1 cellular context compared by ENCODE assay signal in the genomic region with DNA sequence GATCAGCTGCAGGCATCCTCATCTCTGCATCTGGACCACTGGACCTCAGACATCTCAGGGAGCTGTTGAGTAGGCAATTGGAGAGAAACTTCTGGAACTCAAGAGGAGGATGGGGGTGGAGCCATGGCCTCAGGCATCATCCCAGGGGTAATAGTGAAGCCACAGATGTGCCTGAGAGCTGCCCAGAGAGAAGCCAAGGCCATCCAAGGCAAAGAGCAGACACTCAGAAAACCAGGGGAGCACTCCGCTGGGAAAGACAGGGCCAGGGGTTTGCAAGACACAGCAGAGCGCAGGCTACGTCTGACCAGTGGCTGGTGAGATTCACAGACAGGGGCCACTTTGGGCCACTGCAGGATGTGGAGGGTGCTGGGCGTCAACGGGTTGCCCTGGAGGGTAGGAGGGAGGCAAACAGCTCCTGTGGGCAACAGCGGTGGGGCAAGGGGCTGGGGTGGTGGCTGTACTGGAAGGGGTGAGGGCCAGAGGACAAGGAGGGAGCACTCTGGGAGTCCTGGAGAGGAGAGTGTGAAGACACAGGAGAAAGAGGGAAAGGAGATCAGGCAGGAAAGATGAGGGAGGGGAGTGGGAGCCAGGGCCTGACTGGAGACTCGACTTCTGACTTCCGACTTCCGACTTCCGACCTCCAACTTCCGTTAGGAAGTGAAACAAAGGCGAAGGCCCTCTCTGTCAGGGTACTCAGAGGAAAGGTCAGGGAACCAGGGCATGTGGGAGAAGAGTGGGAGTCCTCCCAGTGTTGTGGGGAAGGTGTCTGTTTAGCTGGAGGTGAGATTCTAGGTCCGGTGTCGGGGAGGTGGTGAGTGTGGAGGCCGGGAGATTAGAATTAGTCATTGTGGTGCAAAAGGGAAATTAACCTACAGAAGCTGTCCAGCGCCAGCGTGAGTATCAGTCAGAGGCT.
TF ChIP-seq lines count a peak whose summit lies in the region.

No MANE protein-coding gene starts in this region.

TF ChIP-seq in K562, 482 proteins besides CTCF, POLR2A, EP300 and RAD21 (continued from another document and continues in another):
- no peak for TF ChIP-seq POLR2AphosphoS2 (IDR thresholded peaks at IDR 0.05; ENCODE audit: low read length)
- TF ChIP-seq PRPF4 (IDR thresholded peaks at IDR 0.05; ENCODE audit: insufficient read depth, low read depth, low read length, poor library complexity, severe bottlenecking), result no peak
- TF ChIP-seq, protein P1, sequence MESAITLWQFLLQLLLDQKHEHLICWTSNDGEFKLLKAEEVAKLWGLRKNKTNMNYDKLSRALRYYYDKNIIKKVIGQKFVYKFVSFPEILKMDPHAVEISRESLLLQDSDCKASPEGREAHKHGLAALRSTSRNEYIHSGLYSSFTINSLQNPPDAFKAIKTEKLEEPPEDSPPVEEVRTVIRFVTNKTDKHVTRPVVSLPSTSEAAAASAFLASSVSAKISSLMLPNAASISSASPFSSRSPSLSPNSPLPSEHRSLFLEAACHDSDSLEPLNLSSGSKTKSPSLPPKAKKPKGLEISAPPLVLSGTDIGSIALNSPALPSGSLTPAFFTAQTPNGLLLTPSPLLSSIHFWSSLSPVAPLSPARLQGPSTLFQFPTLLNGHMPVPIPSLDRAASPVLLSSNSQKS (CRISPR knock-in tag; IDR thresholded peaks at IDR 0.05), result no peak
- TF ChIP-seq ZBTB8A (IDR thresholded peaks at IDR 0.05; ENCODE audit: partially characterized antibody), result no peak
- TF ChIP-seq FIP1L1 (IDR thresholded peaks at IDR 0.05; ENCODE audit: low read depth, low read length, poor library complexity, severe bottlenecking), result no peak
- TF ChIP-seq NCOA6 (IDR thresholded peaks at IDR 0.05), result no peak
- TF ChIP-seq NR3C1 (CRISPR knock-in tag; IDR thresholded peaks at IDR 0.05), result no peak
- peak; percentile 85 for TF ChIP-seq ZNF766 (CRISPR knock-in tag; conservative IDR thresholded peaks at IDR 0.05)
- no peak for TF ChIP-seq ZNF282 (CRISPR knock-in tag; IDR thresholded peaks at IDR 0.05)
- TF ChIP-seq HDAC1 (IDR thresholded peaks at IDR 0.05), result peak in 1 of 2 experiments; percentile 92; a peak in 2 of 4 replicates
- no peak for TF ChIP-seq ZNF347 (CRISPR knock-in tag; IDR thresholded peaks at IDR 0.05; ENCODE audit: low read depth)
- no peak for TF ChIP-seq RBBP5 (IDR thresholded peaks at IDR 0.05; ENCODE audit: borderline replicate concordance, insufficient read depth, low read length, poor library complexity, severe bottlenecking)
- TF ChIP-seq CBX5 (IDR thresholded peaks at IDR 0.05; ENCODE audit: borderline replicate concordance, low read depth), result peak; percentile 6
- no peak for TF ChIP-seq ZNF165 (CRISPR knock-in tag; IDR thresholded peaks at IDR 0.05; ENCODE audit: borderline replicate concordance)
- peak; percentile 72 for TF ChIP-seq HDAC3 (IDR thresholded peaks at IDR 0.05; ENCODE audit: borderline replicate concordance, partially characterized antibody)
- peak; percentile 88 for TF ChIP-seq ELF4 (CRISPR knock-in tag; IDR thresholded peaks at IDR 0.05)
- no peak for TF ChIP-seq TEAD2 (tag; IDR thresholded peaks at IDR 0.05)
- no peak for TF ChIP-seq TGIF2 (CRISPR knock-in tag; IDR thresholded peaks at IDR 0.05)
- no peak for TF ChIP-seq ZNF146 (CRISPR knock-in tag; IDR thresholded peaks at IDR 0.05; ENCODE audit: unreplicated experiment)
- no peak for TF ChIP-seq GABPB2 (CRISPR knock-in tag; conservative IDR thresholded peaks at IDR 0.05)
- peak; percentile 86 to 91 for TF ChIP-seq KDM1A (IDR thresholded peaks at IDR 0.05)
- TF ChIP-seq ZNF79 (CRISPR knock-in tag; IDR thresholded peaks at IDR 0.05; ENCODE audit: low read depth), result no peak
- peak; percentile 45; the same call in 1 of the 2 replicates for TF ChIP-seq ESRRA (IDR thresholded peaks at IDR 0.05; ENCODE audit: borderline replicate concordance, low read depth)
- peak; percentile 74; the same call in 1 of the 2 replicates for TF ChIP-seq ZNF12 (CRISPR knock-in tag; IDR thresholded peaks at IDR 0.05)
- TF ChIP-seq ETV5 (CRISPR knock-in tag; IDR thresholded peaks at IDR 0.05; ENCODE audit: low read depth), result peak; percentile 97
- TF ChIP-seq NELFE (IDR thresholded peaks at IDR 0.05; ENCODE audit: insufficient read depth, insufficient read length), result no peak
- TF ChIP-seq SMC3 (conservative IDR thresholded peaks at IDR 0.05; ENCODE audit: insufficient read depth, low read depth, low read length), result no peak
- TF ChIP-seq ATF7 (IDR thresholded peaks at IDR 0.05), result peak; percentile 69
- no peak for TF ChIP-seq PTBP1 (IDR thresholded peaks at IDR 0.05; ENCODE audit: low read depth, low read length)
- no peak for TF ChIP-seq CSDE1 (IDR thresholded peaks at IDR 0.05)
- TF ChIP-seq SAP30 (IDR thresholded peaks at IDR 0.05; ENCODE audit: borderline replicate concordance, insufficient read depth, low read depth, low read length, poor library complexity, severe bottlenecking), result no peak
- peak; percentile 98 for TF ChIP-seq SMARCE1 (IDR thresholded peaks at IDR 0.05)
- no peak for TF ChIP-seq TAF15 (IDR thresholded peaks at IDR 0.05; ENCODE audit: low read depth, low read length)
- TF ChIP-seq TAF9B (IDR thresholded peaks at IDR 0.05; ENCODE audit: partially characterized antibody), result no peak
- TF ChIP-seq DNMT1 (IDR thresholded peaks at IDR 0.05), result no peak
- no peak for TF ChIP-seq GTF2F1 (IDR thresholded peaks at IDR 0.05; ENCODE audit: low read depth, low read length)
- TF ChIP-seq HDGF (IDR thresholded peaks at IDR 0.05), result peak; percentile 71
- TF ChIP-seq, protein P2, sequence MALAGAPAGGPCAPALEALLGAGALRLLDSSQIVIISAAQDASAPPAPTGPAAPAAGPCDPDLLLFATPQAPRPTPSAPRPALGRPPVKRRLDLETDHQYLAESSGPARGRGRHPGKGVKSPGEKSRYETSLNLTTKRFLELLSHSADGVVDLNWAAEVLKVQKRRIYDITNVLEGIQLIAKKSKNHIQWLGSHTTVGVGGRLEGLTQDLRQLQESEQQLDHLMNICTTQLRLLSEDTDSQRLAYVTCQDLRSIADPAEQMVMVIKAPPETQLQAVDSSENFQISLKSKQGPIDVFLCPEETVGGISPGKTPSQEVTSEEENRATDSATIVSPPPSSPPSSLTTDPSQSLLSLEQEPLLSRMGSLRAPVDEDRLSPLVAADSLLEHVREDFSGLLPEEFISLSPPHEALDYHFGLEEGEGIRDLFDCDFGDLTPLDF (CRISPR knock-in tag; IDR thresholded peaks at IDR 0.05), result no peak
- TF ChIP-seq TCF7L2 (IDR thresholded peaks at IDR 0.05; ENCODE audit: low read depth, low read length), result no peak
- no peak for TF ChIP-seq RBM22 (IDR thresholded peaks at IDR 0.05; ENCODE audit: low read depth, low read length, poor library complexity, severe bottlenecking)
- TF ChIP-seq ZNF316 (IDR thresholded peaks at IDR 0.05), result no peak; the same call in 1 of the 2 replicates
- TF ChIP-seq KDM2B (CRISPR knock-in tag; IDR thresholded peaks at IDR 0.05), result no peak
- TF ChIP-seq DPF2 (IDR thresholded peaks at IDR 0.05), result peak; percentile 98
- TF ChIP-seq ZKSCAN3 (CRISPR knock-in tag; IDR thresholded peaks at IDR 0.05), result no peak
- no peak for TF ChIP-seq IRF2 (CRISPR knock-in tag; IDR thresholded peaks at IDR 0.05)
- no peak for TF ChIP-seq HOXB6 (CRISPR knock-in tag; IDR thresholded peaks at IDR 0.05; ENCODE audit: borderline replicate concordance)
- TF ChIP-seq ZFP30 (CRISPR knock-in tag; IDR thresholded peaks at IDR 0.05; ENCODE audit: borderline replicate concordance), result no peak
- TF ChIP-seq BCL6 (CRISPR knock-in tag; IDR thresholded peaks at IDR 0.05), result no peak
- TF ChIP-seq, protein P3, sequence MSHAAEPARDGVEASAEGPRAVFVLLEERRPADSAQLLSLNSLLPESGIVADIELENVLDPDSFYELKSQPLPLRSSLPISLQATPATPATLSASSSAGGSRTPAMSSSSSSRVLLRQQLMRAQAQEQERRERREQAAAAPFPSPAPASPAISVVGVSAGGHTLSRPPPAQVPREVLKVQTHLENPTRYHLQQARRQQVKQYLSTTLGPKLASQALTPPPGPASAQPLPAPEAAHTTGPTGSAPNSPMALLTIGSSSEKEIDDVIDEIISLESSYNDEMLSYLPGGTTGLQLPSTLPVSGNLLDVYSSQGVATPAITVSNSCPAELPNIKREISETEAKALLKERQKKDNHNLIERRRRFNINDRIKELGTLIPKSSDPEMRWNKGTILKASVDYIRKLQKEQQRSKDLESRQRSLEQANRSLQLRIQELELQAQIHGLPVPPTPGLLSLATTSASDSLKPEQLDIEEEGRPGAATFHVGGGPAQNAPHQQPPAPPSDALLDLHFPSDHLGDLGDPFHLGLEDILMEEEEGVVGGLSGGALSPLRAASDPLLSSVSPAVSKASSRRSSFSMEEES (CRISPR knock-in tag; IDR thresholded peaks at IDR 0.05), result no peak
- no peak for TF ChIP-seq SP2 (IDR thresholded peaks at IDR 0.05; ENCODE audit: extremely low read depth, low read depth, low read length, poor library complexity, severe bottlenecking)
- TF ChIP-seq KLF10 (CRISPR knock-in tag; IDR thresholded peaks at IDR 0.05), result no peak
- TF ChIP-seq, protein P4, sequence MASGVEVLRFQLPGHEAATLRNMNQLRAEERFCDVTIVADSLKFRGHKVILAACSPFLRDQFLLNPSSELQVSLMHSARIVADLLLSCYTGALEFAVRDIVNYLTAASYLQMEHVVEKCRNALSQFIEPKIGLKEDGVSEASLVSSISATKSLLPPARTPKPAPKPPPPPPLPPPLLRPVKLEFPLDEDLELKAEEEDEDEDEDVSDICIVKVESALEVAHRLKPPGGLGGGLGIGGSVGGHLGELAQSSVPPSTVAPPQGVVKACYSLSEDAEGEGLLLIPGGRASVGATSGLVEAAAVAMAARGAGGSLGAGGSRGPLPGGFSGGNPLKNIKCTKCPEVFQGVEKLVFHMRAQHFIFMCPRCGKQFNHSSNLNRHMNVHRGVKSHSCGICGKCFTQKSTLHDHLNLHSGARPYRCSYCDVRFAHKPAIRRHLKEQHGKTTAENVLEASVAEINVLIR (CRISPR knock-in tag; IDR thresholded peaks at IDR 0.05), result no peak
- peak; percentile 90 for TF ChIP-seq NCOA1 (IDR thresholded peaks at IDR 0.05; ENCODE audit: low read depth)
- TF ChIP-seq, protein P5, sequence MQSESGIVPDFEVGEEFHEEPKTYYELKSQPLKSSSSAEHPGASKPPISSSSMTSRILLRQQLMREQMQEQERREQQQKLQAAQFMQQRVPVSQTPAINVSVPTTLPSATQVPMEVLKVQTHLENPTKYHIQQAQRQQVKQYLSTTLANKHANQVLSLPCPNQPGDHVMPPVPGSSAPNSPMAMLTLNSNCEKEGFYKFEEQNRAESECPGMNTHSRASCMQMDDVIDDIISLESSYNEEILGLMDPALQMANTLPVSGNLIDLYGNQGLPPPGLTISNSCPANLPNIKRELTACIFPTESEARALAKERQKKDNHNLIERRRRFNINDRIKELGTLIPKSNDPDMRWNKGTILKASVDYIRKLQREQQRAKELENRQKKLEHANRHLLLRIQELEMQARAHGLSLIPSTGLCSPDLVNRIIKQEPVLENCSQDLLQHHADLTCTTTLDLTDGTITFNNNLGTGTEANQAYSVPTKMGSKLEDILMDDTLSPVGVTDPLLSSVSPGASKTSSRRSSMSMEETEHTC (IDR thresholded peaks at IDR 0.05), result no peak
- TF ChIP-seq POLR3G (IDR thresholded peaks at IDR 0.05; ENCODE audit: extremely low read depth, insufficient read length, insufficient replicate concordance), result no peak
- peak; percentile 84; the same call in 1 of the 2 replicates for TF ChIP-seq ZBTB1 (CRISPR knock-in tag; IDR thresholded peaks at IDR 0.05; ENCODE audit: borderline replicate concordance, low read depth)
- TF ChIP-seq KLF6 (CRISPR knock-in tag; IDR thresholded peaks at IDR 0.05; ENCODE audit: borderline replicate concordance), result 0 out of 2 replicates have a peak, but pooled peaks have one; percentile 5
- no peak for TF ChIP-seq ZZZ3 (IDR thresholded peaks at IDR 0.05)
- peak; percentile 81 for TF ChIP-seq STAT5A (IDR thresholded peaks at IDR 0.05; ENCODE audit: borderline replicate concordance, low read length)
- TF ChIP-seq, protein P6, sequence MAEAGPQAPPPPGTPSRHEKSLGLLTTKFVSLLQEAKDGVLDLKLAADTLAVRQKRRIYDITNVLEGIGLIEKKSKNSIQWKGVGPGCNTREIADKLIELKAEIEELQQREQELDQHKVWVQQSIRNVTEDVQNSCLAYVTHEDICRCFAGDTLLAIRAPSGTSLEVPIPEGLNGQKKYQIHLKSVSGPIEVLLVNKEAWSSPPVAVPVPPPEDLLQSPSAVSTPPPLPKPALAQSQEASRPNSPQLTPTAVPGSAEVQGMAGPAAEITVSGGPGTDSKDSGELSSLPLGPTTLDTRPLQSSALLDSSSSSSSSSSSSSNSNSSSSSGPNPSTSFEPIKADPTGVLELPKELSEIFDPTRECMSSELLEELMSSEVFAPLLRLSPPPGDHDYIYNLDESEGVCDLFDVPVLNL (CRISPR knock-in tag; IDR thresholded peaks at IDR 0.05; ENCODE audit: low read depth), result no peak
- TF ChIP-seq CREM (IDR thresholded peaks at IDR 0.05; ENCODE audit: low read depth), result peak; percentile 69
- TF ChIP-seq MYC (IDR thresholded peaks at IDR 0.05; ENCODE audit: low read depth, low read length), result peak; percentile 74
- no peak for TF ChIP-seq MYC (CRISPR knock-in tag; IDR thresholded peaks at IDR 0.05; ENCODE audit: borderline replicate concordance, low read depth)
- no peak for TF ChIP-seq JUNB (CRISPR knock-in tag; conservative IDR thresholded peaks at IDR 0.05)
- no peak for TF ChIP-seq BRCA1 (IDR thresholded peaks at IDR 0.05)
- TF ChIP-seq BRCA1 (CRISPR knock-in tag; IDR thresholded peaks at IDR 0.05), result no peak
- TF ChIP-seq, protein P7, sequence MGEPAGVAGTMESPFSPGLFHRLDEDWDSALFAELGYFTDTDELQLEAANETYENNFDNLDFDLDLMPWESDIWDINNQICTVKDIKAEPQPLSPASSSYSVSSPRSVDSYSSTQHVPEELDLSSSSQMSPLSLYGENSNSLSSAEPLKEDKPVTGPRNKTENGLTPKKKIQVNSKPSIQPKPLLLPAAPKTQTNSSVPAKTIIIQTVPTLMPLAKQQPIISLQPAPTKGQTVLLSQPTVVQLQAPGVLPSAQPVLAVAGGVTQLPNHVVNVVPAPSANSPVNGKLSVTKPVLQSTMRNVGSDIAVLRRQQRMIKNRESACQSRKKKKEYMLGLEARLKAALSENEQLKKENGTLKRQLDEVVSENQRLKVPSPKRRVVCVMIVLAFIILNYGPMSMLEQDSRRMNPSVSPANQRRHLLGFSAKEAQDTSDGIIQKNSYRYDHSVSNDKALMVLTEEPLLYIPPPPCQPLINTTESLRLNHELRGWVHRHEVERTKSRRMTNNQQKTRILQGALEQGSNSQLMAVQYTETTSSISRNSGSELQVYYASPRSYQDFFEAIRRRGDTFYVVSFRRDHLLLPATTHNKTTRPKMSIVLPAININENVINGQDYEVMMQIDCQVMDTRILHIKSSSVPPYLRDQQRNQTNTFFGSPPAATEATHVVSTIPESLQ (CRISPR knock-in tag; IDR thresholded peaks at IDR 0.05), result peak; percentile 93
- no peak for TF ChIP-seq NCOA2 (IDR thresholded peaks at IDR 0.05; ENCODE audit: partially characterized antibody in 2 of 2)
- TF ChIP-seq, protein P8, sequence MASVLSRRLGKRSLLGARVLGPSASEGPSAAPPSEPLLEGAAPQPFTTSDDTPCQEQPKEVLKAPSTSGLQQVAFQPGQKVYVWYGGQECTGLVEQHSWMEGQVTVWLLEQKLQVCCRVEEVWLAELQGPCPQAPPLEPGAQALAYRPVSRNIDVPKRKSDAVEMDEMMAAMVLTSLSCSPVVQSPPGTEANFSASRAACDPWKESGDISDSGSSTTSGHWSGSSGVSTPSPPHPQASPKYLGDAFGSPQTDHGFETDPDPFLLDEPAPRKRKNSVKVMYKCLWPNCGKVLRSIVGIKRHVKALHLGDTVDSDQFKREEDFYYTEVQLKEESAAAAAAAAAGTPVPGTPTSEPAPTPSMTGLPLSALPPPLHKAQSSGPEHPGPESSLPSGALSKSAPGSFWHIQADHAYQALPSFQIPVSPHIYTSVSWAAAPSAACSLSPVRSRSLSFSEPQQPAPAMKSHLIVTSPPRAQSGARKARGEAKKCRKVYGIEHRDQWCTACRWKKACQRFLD (CRISPR knock-in tag; IDR thresholded peaks at IDR 0.05), result peak; percentile 95
